ENCODE assay signal across 27 cellular contexts in the genomic region with DNA sequence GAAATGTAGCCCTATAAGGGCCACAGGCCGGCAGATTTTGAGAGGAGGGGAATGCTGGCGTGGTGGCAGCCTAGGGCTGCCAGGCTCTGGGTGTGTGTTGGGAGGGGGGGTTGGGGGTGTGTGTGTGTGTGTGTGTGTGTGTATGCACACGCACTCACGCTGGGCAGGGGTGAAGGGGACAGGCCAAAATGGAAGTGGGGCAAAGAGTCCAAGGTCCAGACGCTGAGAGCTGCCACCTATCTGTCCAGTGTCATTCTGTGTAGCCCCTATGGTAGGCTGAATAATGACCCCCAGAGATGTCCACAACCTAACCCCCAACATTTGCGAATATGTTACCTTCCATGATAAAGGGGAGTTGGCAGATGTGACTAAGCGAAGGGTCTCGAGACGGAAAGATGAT. TPM values are rescaled to one million over a fixed set of nuclear protein-coding genes. Genes with fewer than 3 reads are reported as not detected.
DNase-seq lines count a peak whose midpoint lies in the region; ATAC-seq, FAIRE-seq and TF ChIP-seq lines count a peak whose summit lies in the region.
"Had no signal": no experiment of that assay in that cellular context is flagged by ENCODE, and none has a peak within 500 bp of the region (broad histone marks: within the 10 kb centered on the region; RNA-seq: fewer than 3 reads in every experiment).

No MANE protein-coding gene starts in this region.

- in situ Hi-C loops in HepG2 (cut with HindIII; ENCODE audit: extremely low pct_ligation_motif_present, low pct_unique_long_range_greater_than_20kb): no loop called here
- in situ Hi-C loops in GM13977 (cut with MboI; ENCODE audit: low pct_unique_long_range_greater_than_20kb, low sequenced_read_pairs, unreplicated experiment): no loop called here

- peak; percentile 38 for ATAC-seq in HepG2
- ATAC-seq in stimulated activated memory B cell treated with anti-CD40 and anti-IgM and Interleukin-4, amounts not matched to agents 10 μg/mL and 1 μg/mL and 100 μg/mL, for 72 hours: no peak
- no peak for ATAC-seq in naive thymus-derived CD4-positive, alpha-beta T cell
- ATAC-seq: A549 had no signal

- CTCF ChIA-PET in MCF 10A (lab: Yijun Ruan, JAX) (no interaction called here), HepG2 (lab: Yijun Ruan, JAX; ENCODE audit: low intra/inter-chr PET ratio, low total read pairs) (no interaction called here)
- CTCF ChIA-PET in naive thymus-derived CD4-positive, alpha-beta T cell (lab: Charles Lee): no interaction called here

- no peaks in the 10 kb centered on the region for H3F3A ChIP-seq in Loucy (ENCODE audit: low read depth)

- H3K27me3 Mint-ChIP-seq in MCF 10A (ENCODE audit: insufficient read depth, unreplicated experiment): no peaks in the 10 kb centered on the region
- H3K27me3 Mint-ChIP-seq in stimulated activated memory B cell treated with anti-CD40 and anti-IgM and Interleukin-4, amounts not matched to agents 10 μg/mL and 1 μg/mL and 100 μg/mL, for 72 hours: no peaks in the 10 kb centered on the region
- peaks cover 0 to 70% (median 8%) of the 10 kb centered on the region in 5 donors for H3K27me3 Mint-ChIP-seq in naive thymus-derived CD4-positive, alpha-beta T cell
- H3K27me3 Mint-ChIP-seq: IgD-negative memory B cell had no signal

- no peaks in the 10 kb centered on the region for H3K4me1 ChIP-seq in breast epithelium
- peaks cover 7% of the 10 kb centered on the region for H3K4me1 ChIP-seq in Loucy (ENCODE audit: insufficient read depth, low read length, poor library complexity, severe bottlenecking)
- peaks cover 41% of the 10 kb centered on the region for H3K4me1 ChIP-seq in HepG2 (ENCODE audit: insufficient read depth, low read length)
- no peaks in the 10 kb centered on the region for H3K4me1 ChIP-seq in naive thymus-derived CD4-positive, alpha-beta T cell (ENCODE audit: control insufficient read depth in 2 of 2, insufficient read depth in 2 of 2, low read length in 2 of 2)
- H3K4me1 ChIP-seq: A549 had no signal

- POLR2A ChIA-PET in MCF 10A (lab: Yijun Ruan, JAX): interaction anchor here (1.7 kb wide), 1 partner anchor 12 kb away, joined by 8 read pairs; no protein-coding TSS in a partner anchor
- POLR2A ChIA-PET in HepG2 (lab: Yijun Ruan, JAX): no interaction called here
- POLR2A ChIA-PET in naive thymus-derived CD4-positive, alpha-beta T cell (lab: Charles Lee): no interaction called here

- H3K4me2 ChIP-seq in Loucy (ENCODE audit: low read depth, low read length, poor library complexity, severe bottlenecking) (no peak overlapping the region), HepG2 (ENCODE audit: low read depth, low read length) (peak overlapping the region; percentile 59)
- H3K4me2 ChIP-seq: A549 had no signal

- 40% methylated on average over 9 of the region's 9 CpGs for WGBS in HepG2 (ENCODE audit: low lambda C conversion rate)

- H3K4me1 Mint-ChIP-seq in MCF 10A (ENCODE audit: insufficient read depth, unreplicated experiment): peaks cover 25% of the 10 kb centered on the region
- peaks cover 34% of the 10 kb centered on the region for H3K4me1 Mint-ChIP-seq in stimulated activated memory B cell treated with anti-CD40 and anti-IgM and Interleukin-4, amounts not matched to agents 10 μg/mL and 1 μg/mL and 100 μg/mL, for 72 hours
- H3K4me1 Mint-ChIP-seq in naive thymus-derived CD4-positive, alpha-beta T cell: peaks cover 0 to 25% (median 4%) of the 10 kb centered on the region in 7 donors

- no peak overlapping the region for H3K4me3 ChIP-seq in breast epithelium
- H3K4me3 ChIP-seq in Loucy (ENCODE audit: low read length, poor library complexity, severe bottlenecking): no peak overlapping the region
- peak overlapping the region in 2 of 3 experiments; percentile 40 to 45; a peak in 3 of 6 replicates for H3K4me3 ChIP-seq in HepG2 (replicated peaks in 1 of 3; ENCODE audit: insufficient read depth in 1 of 3, low read depth in 2 of 3, low read length in 3 of 3)
- H3K4me3 ChIP-seq in naive thymus-derived CD4-positive, alpha-beta T cell (ENCODE audit: low read length): no peak overlapping the region
- H3K4me3 ChIP-seq: A549, MG63, SJSA1 had no signal

- H3K36me3 Mint-ChIP-seq in MCF 10A (ENCODE audit: insufficient read depth, unreplicated experiment): no peaks in the 10 kb centered on the region
- H3K36me3 Mint-ChIP-seq in stimulated activated memory B cell treated with anti-CD40 and anti-IgM and Interleukin-4, amounts not matched to agents 10 μg/mL and 1 μg/mL and 100 μg/mL, for 72 hours: no peaks in the 10 kb centered on the region
- H3K36me3 Mint-ChIP-seq in naive thymus-derived CD4-positive, alpha-beta T cell: no peaks in the 10 kb centered on the region
- H3K36me3 Mint-ChIP-seq: CD4-positive, alpha-beta memory T cell; IgD-negative memory B cell had no signal

- H2AFZ ChIP-seq in Loucy (ENCODE audit: low read length) (peak overlapping the region; percentile 54; the same call in 1 of the 2 replicates), HepG2 (ENCODE audit: low read length) (no peak overlapping the region)

- FAIRE-seq in HepG2 (lab: Jason Lieb, UNC): no peak
- FAIRE-seq: A549, G401.6, GM12892, GM18507, HTR-8/SVneo, RCC 7860 had no signal

- H3K27ac ChIP-seq in breast epithelium (no peak overlapping the region), HepG2 (ENCODE audit: extremely low read length, insufficient read depth, low read length) (no peak overlapping the region)
- H3K27ac ChIP-seq in naive thymus-derived CD4-positive, alpha-beta T cell (ENCODE audit: low read depth, low read length): no peak overlapping the region
- H3K27ac ChIP-seq: A549, SJSA1 had no signal

- BruUV-seq in MCF 10A (replicated peaks; lab: Mats Ljungman, UMichigan) (no TSS peak), HepG2 (replicated peaks; lab: Mats Ljungman, UMichigan) (no TSS peak)

- no peak overlapping the region for H3K27ac Mint-ChIP-seq in MCF 10A (ENCODE audit: low read depth, unreplicated experiment)
- peak overlapping the region; percentile 45 for H3K27ac Mint-ChIP-seq in stimulated activated memory B cell treated with anti-CD40 and anti-IgM and Interleukin-4, amounts not matched to agents 10 μg/mL and 1 μg/mL and 100 μg/mL, for 72 hours
- peak overlapping the region in 3 of 9 donors; percentile 21 to 43 (median 42) for H3K27ac Mint-ChIP-seq in naive thymus-derived CD4-positive, alpha-beta T cell
- H3K27ac Mint-ChIP-seq: IgD-negative memory B cell had no signal

- no peak overlapping the region for H3K9ac ChIP-seq in Loucy (ENCODE audit: low read depth, low read length, poor library complexity, severe bottlenecking)
- peak overlapping the region; percentile 43; the same call in 1 of the 2 replicates for H3K9ac ChIP-seq in HepG2 (ENCODE audit: insufficient read depth, low read depth, low read length)

- TF ChIP-seq POLR2A in breast epithelium (IDR thresholded peaks at IDR 0.05) (no peak), HepG2 (IDR thresholded peaks at IDR 0.05; ENCODE audit: insufficient read depth in 1 of 2, low read depth in 2 of 2, low read length in 2 of 2) (no peak)

- H3K27me3 ChIP-seq in breast epithelium (no peaks in the 10 kb centered on the region), Loucy (ENCODE audit: insufficient read depth, low read length, poor library complexity, severe bottlenecking) (no peaks in the 10 kb centered on the region), HepG2 (ENCODE audit: control insufficient read depth in 1 of 2, insufficient read depth in 2 of 2, low read length in 2 of 2) (no peaks in the 10 kb centered on the region)
- peaks cover 0 to 4% of the 10 kb centered on the region in 2 donors for H3K27me3 ChIP-seq in naive thymus-derived CD4-positive, alpha-beta T cell (ENCODE audit: control insufficient read depth in 2 of 2, insufficient read depth in 2 of 2, low read length in 2 of 2)
- H3K27me3 ChIP-seq: MG63, SJSA1 had no signal

- H3K36me3 ChIP-seq in breast epithelium (no peaks in the 10 kb centered on the region), Loucy (ENCODE audit: insufficient read depth, low read length) (no peaks in the 10 kb centered on the region), HepG2 (replicated peaks in 1 of 2; ENCODE audit: control insufficient read depth in 1 of 2, insufficient read depth in 2 of 2, low read length in 2 of 2) (no peaks in the 10 kb centered on the region)
- H3K36me3 ChIP-seq in naive thymus-derived CD4-positive, alpha-beta T cell (ENCODE audit: control insufficient read depth in 2 of 3, insufficient read depth in 3 of 3, low read length in 3 of 3): no peaks in the 10 kb centered on the region
- H3K36me3 ChIP-seq: MG63, SJSA1 had no signal

- H4K20me1 ChIP-seq in Loucy (ENCODE audit: insufficient read depth, low read length, poor library complexity, severe bottlenecking) (no peaks in the 10 kb centered on the region), HepG2 (ENCODE audit: insufficient read depth, low read length) (no peaks in the 10 kb centered on the region)

- H3K9me3 ChIP-seq in breast epithelium: no peaks in the 10 kb centered on the region
- no peaks in the 10 kb centered on the region for H3K9me3 ChIP-seq in Loucy (ENCODE audit: insufficient read depth, low read depth, low read length)
- no peaks in the 10 kb centered on the region for H3K9me3 ChIP-seq in HepG2 (ENCODE audit: low read length)
- H3K9me3 ChIP-seq in naive thymus-derived CD4-positive, alpha-beta T cell (ENCODE audit: control insufficient read depth in 2 of 3, low read length in 3 of 3): no peaks in the 10 kb centered on the region
- H3K9me3 ChIP-seq: A549, MG63, SJSA1 had no signal

- TF ChIP-seq CTCF in MCF 10A (IDR thresholded peaks at IDR 0.05; ENCODE audit: unreplicated experiment): no peak
- no peak for TF ChIP-seq CTCF in breast epithelium (IDR thresholded peaks at IDR 0.05)
- no peak for TF ChIP-seq CTCF in Loucy (conservative IDR thresholded peaks at IDR 0.05; ENCODE audit: low read length)
- TF ChIP-seq CTCF in HepG2 (CRISPR knock-in tag; IDR thresholded peaks at IDR 0.05): no peak
- TF ChIP-seq CTCF in GM13977 (IDR thresholded peaks at IDR 0.05; ENCODE audit: extremely low read depth, insufficient read depth, missing control alignments): no peak

- no peaks in the 10 kb centered on the region for H3K9me3 Mint-ChIP-seq in MCF 10A (ENCODE audit: unreplicated experiment)
- H3K9me3 Mint-ChIP-seq in stimulated activated memory B cell treated with anti-CD40 and anti-IgM and Interleukin-4, amounts not matched to agents 10 μg/mL and 1 μg/mL and 100 μg/mL, for 72 hours: no peaks in the 10 kb centered on the region
- H3K9me3 Mint-ChIP-seq in naive thymus-derived CD4-positive, alpha-beta T cell: no peaks in the 10 kb centered on the region
- H3K9me3 Mint-ChIP-seq: CD4-positive, alpha-beta memory T cell had no signal

- TF ChIP-seq EP300 in HepG2 (IDR thresholded peaks at IDR 0.05; ENCODE audit: low read depth in 2 of 2, low read length in 2 of 2) (no peak), HepG2 (CRISPR knock-in tag; IDR thresholded peaks at IDR 0.05; ENCODE audit: borderline replicate concordance) (no peak)

- TF ChIP-seq RAD21 in HepG2 (CRISPR knock-in tag; IDR thresholded peaks at IDR 0.05): no peak

- no peak for DNase-seq in MCF 10A (ENCODE audit: unreplicated experiment)
- DNase-seq in breast epithelium (ENCODE audit: low spot score in 2 of 2): no peak
- no peak for DNase-seq in HepG2 (ENCODE audit: low spot score)
- no peak for DNase-seq in GM13977 (ENCODE audit: low spot score)
- no peak for DNase-seq in naive thymus-derived CD4-positive, alpha-beta T cell
- no peak for DNase-seq in MV-4-11 (lab: John Stamatoyannopoulos, UW)
- DNase-seq: Calu3; CD4-positive, alpha-beta memory T cell; DMS153; GOT3; MG63; NCI-H1092 treated with DMSO at 0.1 percent for 48 hours; NCI-H146; NCI-H2029; NCI-H345; NCI-H526 treated with DMSO at 0.1 percent for 48 hours; OCI-M1 had no signal

- H3K9me2 ChIP-seq in Loucy (replicated peaks; ENCODE audit: low read depth, low read length): no peaks in the 10 kb centered on the region

- H3K4me3 Mint-ChIP-seq in MCF 10A (ENCODE audit: unreplicated experiment): peak overlapping the region; percentile 14
- H3K4me3 Mint-ChIP-seq in stimulated activated memory B cell treated with anti-CD40 and anti-IgM and Interleukin-4, amounts not matched to agents 10 μg/mL and 1 μg/mL and 100 μg/mL, for 72 hours: no peak overlapping the region
- no peak overlapping the region for H3K4me3 Mint-ChIP-seq in naive thymus-derived CD4-positive, alpha-beta T cell
- H3K4me3 Mint-ChIP-seq: CD4-positive, alpha-beta memory T cell had no signal

- intact Hi-C loops in MCF 10A (cut with micrococcal nuclease) (no loop called here), breast epithelium (cut with DNase I; ENCODE audit: low total_unique reads) (no loop called here), HepG2 (cut with micrococcal nuclease; ENCODE audit: unreplicated experiment) (no loop called here)
- intact Hi-C loops in naive thymus-derived CD4-positive, alpha-beta T cell (cut with micrococcal nuclease): no loop called here

- H3K79me2 ChIP-seq in Loucy (ENCODE audit: insufficient read depth, low read length): no peaks in the 10 kb centered on the region
- H3K79me2 ChIP-seq in HepG2 (ENCODE audit: insufficient read depth, low read length): no peaks in the 10 kb centered on the region

RNA-seq across cellular contexts. Expression of a gene that starts 10.6 kb away (rescaled TPM):
- total RNA-seq in MCF 10A (2022) (77.0 and 87.7 TPM in 2 replicates), breast epithelium (10 to 100 TPM; 61.6 to 76.7 (median 70.8) TPM), HepG2 (2016; rRNA removed; fragmentation: Illumina TruSeq; extraction: Trizol) (50.3 and 61.3 TPM in 2 replicates)
- total RNA-seq in HepG2 (2016; cell fraction: cytosol; rRNA removed; fragmentation: Illumina TruSeq; extraction: Trizol; ENCODE audit: low read depth): 140 and 148 TPM in 2 replicates
- 49.5 and 63.1 TPM in 2 replicates for total RNA-seq in HepG2 (2016; cell fraction: insoluble cytoplasmic fraction; rRNA removed; fragmentation: Illumina TruSeq; extraction: Trizol)
- total RNA-seq in HepG2 (2016; cell fraction: membrane; rRNA removed; fragmentation: Illumina TruSeq; extraction: Trizol): 200 and 205 TPM in 2 replicates
- 31.5 and 38.1 TPM in 2 replicates for total RNA-seq in HepG2 (2016; cell fraction: nucleus; rRNA removed; fragmentation: Illumina TruSeq; extraction: Trizol)
- polyA plus RNA-seq in HepG2 (2011; rRNA removed): 107 and 117 TPM in 2 replicates
- polyA plus RNA-seq in HepG2 (2011; cell fraction: cytosol; rRNA removed): 81.1 and 96.5 TPM in 2 replicates
- 29.9 and 35.2 TPM in 2 replicates for polyA plus RNA-seq in HepG2 (2011; cell fraction: nucleus; rRNA removed)
- polyA plus RNA-seq in HepG2 (2012): 58.6 and 61.4 TPM in 2 replicates
- polyA plus RNA-seq in HepG2 (2016; cell fraction: cytosol; fragmentation: Illumina TruSeq; extraction: Trizol; ENCODE audit: low read depth): 168 and 186 TPM in 2 replicates
- 61.0 and 68.1 TPM in 2 replicates for polyA plus RNA-seq in HepG2 (2016; cell fraction: insoluble cytoplasmic fraction; fragmentation: Illumina TruSeq; extraction: Trizol; ENCODE audit: low read depth)
- 212 and 216 TPM in 2 replicates for polyA plus RNA-seq in HepG2 (2016; cell fraction: membrane; fragmentation: Illumina TruSeq; extraction: Trizol; ENCODE audit: low read depth)
- polyA plus RNA-seq in HepG2 (2016; cell fraction: nucleus; fragmentation: Illumina TruSeq; extraction: Trizol; ENCODE audit: insufficient read depth, low read depth): 64.8 and 65.1 TPM in 2 replicates
- 86.4 and 152 TPM in 2 replicates for polyA minus RNA-seq in HepG2 (2011; rRNA and poly(A)+ RNA removed; ENCODE audit: low replicate concordance)
- 57.1 and 57.5 TPM in 2 replicates for polyA minus RNA-seq in HepG2 (2011; cell fraction: cytosol; rRNA and poly(A)+ RNA removed)
- polyA minus RNA-seq in HepG2 (2011; cell fraction: nucleus; rRNA and poly(A)+ RNA removed): 23.6 and 27.8 TPM in 2 replicates
- 10 to 100 TPM in 4 of 5 experiments, 1 to 10 TPM in 1; 9.1 to 80.5 (median 33.7) TPM for total RNA-seq in naive thymus-derived CD4-positive, alpha-beta T cell
- polyA plus RNA-seq in naive thymus-derived CD4-positive, alpha-beta T cell: 10 to 100 TPM; 29.8 to 39.2 TPM

Comparison
In these comparisons a context has a peak if more than half of its experiments do, and no peak if none do; other contexts are left out.
1. H3K4me3 ChIP-seq: peak in HepG2 (2 of 3); none in breast epithelium (0 of 3), Loucy (single experiment) and naive thymus-derived CD4-positive, alpha-beta T cell (single experiment).